Comparison of ENCODE assay signal across 1 cellular context in genomic region chr3:160755776-160756304, GRCh38.
A peak's percentile ranks its signal among the peaks of the same experiment; 100 is the strongest.
TF ChIP-seq lines count a peak whose summit lies in the region.

TSS of gene PPM1L (plus strand) at chr3:160756231.

TF ChIP-seq in HEK293, 187 proteins besides CTCF, POLR2A, EP300 and RAD21 (continued from another document):
- TF ChIP-seq, protein P1, sequence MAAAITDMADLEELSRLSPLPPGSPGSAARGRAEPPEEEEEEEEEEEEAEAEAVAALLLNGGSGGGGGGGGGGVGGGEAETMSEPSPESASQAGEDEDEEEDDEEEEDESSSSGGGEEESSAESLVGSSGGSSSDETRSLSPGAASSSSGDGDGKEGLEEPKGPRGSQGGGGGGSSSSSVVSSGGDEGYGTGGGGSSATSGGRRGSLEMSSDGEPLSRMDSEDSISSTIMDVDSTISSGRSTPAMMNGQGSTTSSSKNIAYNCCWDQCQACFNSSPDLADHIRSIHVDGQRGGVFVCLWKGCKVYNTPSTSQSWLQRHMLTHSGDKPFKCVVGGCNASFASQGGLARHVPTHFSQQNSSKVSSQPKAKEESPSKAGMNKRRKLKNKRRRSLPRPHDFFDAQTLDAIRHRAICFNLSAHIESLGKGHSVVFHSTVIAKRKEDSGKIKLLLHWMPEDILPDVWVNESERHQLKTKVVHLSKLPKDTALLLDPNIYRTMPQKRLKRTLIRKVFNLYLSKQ (tag by site-specific recombination; IDR thresholded peaks at IDR 0.05; ENCODE audit: borderline replicate concordance) = no peak
- TF ChIP-seq HOXD13 (CRISPR knock-in tag; IDR thresholded peaks at IDR 0.05; ENCODE audit: borderline replicate concordance) = no peak
- TF ChIP-seq ZNF175 (tag by site-specific recombination; IDR thresholded peaks at IDR 0.05) = no peak
- TF ChIP-seq ZBTB17 (tag by site-specific recombination; IDR thresholded peaks at IDR 0.05) = peak; percentile 84; the same call in 1 of the 2 replicates
- no peak for TF ChIP-seq ZNF302 (tag by site-specific recombination; IDR thresholded peaks at IDR 0.05; ENCODE audit: low read depth)
- TF ChIP-seq GLI2 (tag by site-specific recombination; IDR thresholded peaks at IDR 0.05; ENCODE audit: borderline replicate concordance, low read depth) = no peak
- TF ChIP-seq ZNF837 (tag by site-specific recombination; IDR thresholded peaks at IDR 0.05) = no peak
- peak; percentile 68; the same call in 1 of the 2 replicates for TF ChIP-seq ZBTB20 (tag by site-specific recombination; IDR thresholded peaks at IDR 0.05)
- no peak for TF ChIP-seq YY2 (tag by site-specific recombination; IDR thresholded peaks at IDR 0.05)
- TF ChIP-seq REST (tag by site-specific recombination; IDR thresholded peaks at IDR 0.05) = no peak
- peak; percentile 89 for TF ChIP-seq GLIS2 (tag by site-specific recombination; IDR thresholded peaks at IDR 0.05)
- no peak for TF ChIP-seq ZNF211 (tag by site-specific recombination; IDR thresholded peaks at IDR 0.05; ENCODE audit: low read depth)
- TF ChIP-seq ZNF596 (tag by site-specific recombination; IDR thresholded peaks at IDR 0.05) = no peak
- no peak for TF ChIP-seq ZNF311 (tag by site-specific recombination; IDR thresholded peaks at IDR 0.05; ENCODE audit: borderline replicate concordance)
- TF ChIP-seq TCF7L2 (IDR thresholded peaks at IDR 0.05; ENCODE audit: borderline replicate concordance, low read depth, low read length) = no peak
- TF ChIP-seq EGR2 (tag by site-specific recombination; IDR thresholded peaks at IDR 0.05; ENCODE audit: low read depth) = peak; percentile 39; the same call in 1 of the 2 replicates
- TF ChIP-seq, protein P2, sequence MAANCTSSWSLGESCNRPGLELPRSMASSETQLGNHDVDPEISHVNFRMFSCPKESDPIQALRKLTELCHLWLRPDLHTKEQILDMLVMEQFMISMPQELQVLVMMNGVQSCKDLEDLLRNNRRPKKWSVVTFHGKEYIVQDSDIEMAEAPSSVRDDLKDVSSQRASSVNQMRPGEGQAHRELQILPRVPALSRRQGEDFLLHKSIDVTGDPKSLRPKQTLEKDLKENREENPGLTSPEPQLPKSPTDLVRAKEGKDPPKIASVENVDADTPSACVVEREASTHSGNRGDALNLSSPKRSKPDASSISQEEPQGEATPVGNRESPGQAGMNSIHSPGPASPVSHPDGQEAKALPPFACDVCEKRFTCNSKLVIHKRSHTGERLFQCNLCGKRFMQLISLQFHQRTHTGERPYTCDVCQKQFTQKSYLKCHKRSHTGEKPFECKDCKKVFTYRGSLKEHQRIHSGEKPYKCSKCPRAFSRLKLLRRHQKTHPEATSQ (tag by site-specific recombination; IDR thresholded peaks at IDR 0.05) = no peak
- TF ChIP-seq ZNF514 (tag by site-specific recombination; IDR thresholded peaks at IDR 0.05) = no peak
- no peak for TF ChIP-seq ZNF654 (tag by site-specific recombination; IDR thresholded peaks at IDR 0.05; ENCODE audit: low read depth)
- no peak for TF ChIP-seq ZNF488 (tag by site-specific recombination; IDR thresholded peaks at IDR 0.05)
- no peak for TF ChIP-seq MZF1 (tag by site-specific recombination; IDR thresholded peaks at IDR 0.05; ENCODE audit: borderline replicate concordance)
- TF ChIP-seq ZNF202 (tag by site-specific recombination; IDR thresholded peaks at IDR 0.05; ENCODE audit: borderline replicate concordance) = no peak
- TF ChIP-seq, protein P3, sequence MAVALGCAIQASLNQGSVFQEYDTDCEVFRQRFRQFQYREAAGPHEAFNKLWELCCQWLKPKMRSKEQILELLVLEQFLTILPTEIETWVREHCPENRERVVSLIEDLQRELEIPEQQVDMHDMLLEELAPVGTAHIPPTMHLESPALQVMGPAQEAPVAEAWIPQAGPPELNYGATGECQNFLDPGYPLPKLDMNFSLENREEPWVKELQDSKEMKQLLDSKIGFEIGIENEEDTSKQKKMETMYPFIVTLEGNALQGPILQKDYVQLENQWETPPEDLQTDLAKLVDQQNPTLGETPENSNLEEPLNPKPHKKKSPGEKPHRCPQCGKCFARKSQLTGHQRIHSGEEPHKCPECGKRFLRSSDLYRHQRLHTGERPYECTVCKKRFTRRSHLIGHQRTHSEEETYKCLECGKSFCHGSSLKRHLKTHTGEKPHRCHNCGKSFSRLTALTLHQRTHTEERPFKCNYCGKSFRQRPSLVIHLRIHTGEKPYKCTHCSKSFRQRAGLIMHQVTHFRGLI (tag by site-specific recombination; IDR thresholded peaks at IDR 0.05) = 0 out of 2 replicates have a peak, but pooled peaks have one; percentile 13
- TF ChIP-seq ZNF274 (IDR thresholded peaks at IDR 0.05; ENCODE audit: low read length) = no peak
- TF ChIP-seq ZNF274 (tag by site-specific recombination; IDR thresholded peaks at IDR 0.05; ENCODE audit: borderline replicate concordance) = no peak
- TF ChIP-seq ZBTB10 (tag by site-specific recombination; IDR thresholded peaks at IDR 0.05) = peak; percentile 23; the same call in 1 of the 2 replicates
- no peak for TF ChIP-seq KLF16 (tag by site-specific recombination; IDR thresholded peaks at IDR 0.05)
- TF ChIP-seq, protein P4, sequence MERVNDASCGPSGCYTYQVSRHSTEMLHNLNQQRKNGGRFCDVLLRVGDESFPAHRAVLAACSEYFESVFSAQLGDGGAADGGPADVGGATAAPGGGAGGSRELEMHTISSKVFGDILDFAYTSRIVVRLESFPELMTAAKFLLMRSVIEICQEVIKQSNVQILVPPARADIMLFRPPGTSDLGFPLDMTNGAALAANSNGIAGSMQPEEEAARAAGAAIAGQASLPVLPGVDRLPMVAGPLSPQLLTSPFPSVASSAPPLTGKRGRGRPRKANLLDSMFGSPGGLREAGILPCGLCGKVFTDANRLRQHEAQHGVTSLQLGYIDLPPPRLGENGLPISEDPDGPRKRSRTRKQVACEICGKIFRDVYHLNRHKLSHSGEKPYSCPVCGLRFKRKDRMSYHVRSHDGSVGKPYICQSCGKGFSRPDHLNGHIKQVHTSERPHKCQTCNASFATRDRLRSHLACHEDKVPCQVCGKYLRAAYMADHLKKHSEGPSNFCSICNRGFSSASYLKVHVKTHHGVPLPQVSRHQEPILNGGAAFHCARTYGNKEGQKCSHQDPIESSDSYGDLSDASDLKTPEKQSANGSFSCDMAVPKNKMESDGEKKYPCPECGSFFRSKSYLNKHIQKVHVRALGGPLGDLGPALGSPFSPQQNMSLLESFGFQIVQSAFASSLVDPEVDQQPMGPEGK (tag by site-specific recombination; IDR thresholded peaks at IDR 0.05) = peak; percentile 49
- no peak for TF ChIP-seq ZNF155 (tag by site-specific recombination; IDR thresholded peaks at IDR 0.05)
- TF ChIP-seq ZNF221 (tag by site-specific recombination; IDR thresholded peaks at IDR 0.05; ENCODE audit: borderline replicate concordance) = no peak
- no peak for TF ChIP-seq ZNF792 (tag by site-specific recombination; IDR thresholded peaks at IDR 0.05)
- TF ChIP-seq ZNF24 (tag by site-specific recombination; IDR thresholded peaks at IDR 0.05) = no peak
- TF ChIP-seq, protein P5, sequence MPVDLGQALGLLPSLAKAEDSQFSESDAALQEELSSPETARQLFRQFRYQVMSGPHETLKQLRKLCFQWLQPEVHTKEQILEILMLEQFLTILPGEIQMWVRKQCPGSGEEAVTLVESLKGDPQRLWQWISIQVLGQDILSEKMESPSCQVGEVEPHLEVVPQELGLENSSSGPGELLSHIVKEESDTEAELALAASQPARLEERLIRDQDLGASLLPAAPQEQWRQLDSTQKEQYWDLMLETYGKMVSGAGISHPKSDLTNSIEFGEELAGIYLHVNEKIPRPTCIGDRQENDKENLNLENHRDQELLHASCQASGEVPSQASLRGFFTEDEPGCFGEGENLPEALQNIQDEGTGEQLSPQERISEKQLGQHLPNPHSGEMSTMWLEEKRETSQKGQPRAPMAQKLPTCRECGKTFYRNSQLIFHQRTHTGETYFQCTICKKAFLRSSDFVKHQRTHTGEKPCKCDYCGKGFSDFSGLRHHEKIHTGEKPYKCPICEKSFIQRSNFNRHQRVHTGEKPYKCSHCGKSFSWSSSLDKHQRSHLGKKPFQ (tag by site-specific recombination; IDR thresholded peaks at IDR 0.05) = no peak
- TF ChIP-seq SP2 (tag by site-specific recombination; IDR thresholded peaks at IDR 0.05) = peak; percentile 62; the same call in 1 of the 2 replicates
- TF ChIP-seq ZBTB26 (tag by site-specific recombination; optimal IDR thresholded peaks at IDR 0.05) = peak; percentile 77
- no peak for TF ChIP-seq ZNF404 (tag by site-specific recombination; IDR thresholded peaks at IDR 0.05)
- no peak for TF ChIP-seq ZNF521 (tag by site-specific recombination; IDR thresholded peaks at IDR 0.05)
- TF ChIP-seq, protein P6, sequence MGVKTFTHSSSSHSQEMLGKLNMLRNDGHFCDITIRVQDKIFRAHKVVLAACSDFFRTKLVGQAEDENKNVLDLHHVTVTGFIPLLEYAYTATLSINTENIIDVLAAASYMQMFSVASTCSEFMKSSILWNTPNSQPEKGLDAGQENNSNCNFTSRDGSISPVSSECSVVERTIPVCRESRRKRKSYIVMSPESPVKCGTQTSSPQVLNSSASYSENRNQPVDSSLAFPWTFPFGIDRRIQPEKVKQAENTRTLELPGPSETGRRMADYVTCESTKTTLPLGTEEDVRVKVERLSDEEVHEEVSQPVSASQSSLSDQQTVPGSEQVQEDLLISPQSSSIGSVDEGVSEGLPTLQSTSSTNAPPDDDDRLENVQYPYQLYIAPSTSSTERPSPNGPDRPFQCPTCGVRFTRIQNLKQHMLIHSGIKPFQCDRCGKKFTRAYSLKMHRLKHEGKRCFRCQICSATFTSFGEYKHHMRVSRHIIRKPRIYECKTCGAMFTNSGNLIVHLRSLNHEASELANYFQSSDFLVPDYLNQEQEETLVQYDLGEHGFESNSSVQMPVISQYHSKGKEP (tag by site-specific recombination; IDR thresholded peaks at IDR 0.05) = no peak
- TF ChIP-seq, protein P7, sequence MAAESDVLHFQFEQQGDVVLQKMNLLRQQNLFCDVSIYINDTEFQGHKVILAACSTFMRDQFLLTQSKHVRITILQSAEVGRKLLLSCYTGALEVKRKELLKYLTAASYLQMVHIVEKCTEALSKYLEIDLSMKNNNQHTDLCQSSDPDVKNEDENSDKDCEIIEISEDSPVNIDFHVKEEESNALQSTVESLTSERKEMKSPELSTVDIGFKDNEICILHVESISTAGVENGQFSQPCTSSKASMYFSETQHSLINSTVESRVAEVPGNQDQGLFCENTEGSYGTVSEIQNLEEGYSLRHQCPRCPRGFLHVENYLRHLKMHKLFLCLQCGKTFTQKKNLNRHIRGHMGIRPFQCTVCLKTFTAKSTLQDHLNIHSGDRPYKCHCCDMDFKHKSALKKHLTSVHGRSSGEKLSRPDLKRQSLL (tag by site-specific recombination; IDR thresholded peaks at IDR 0.05) = peak; percentile 46; the same call in 1 of the 2 replicates
- peak; percentile 22; the same call in 1 of the 2 replicates for TF ChIP-seq ZNF341 (tag by site-specific recombination; IDR thresholded peaks at IDR 0.05; ENCODE audit: low read depth)
TF ChIP-seq in HEK293: peak in this region for 14.
